ENCODE assay signal across 1 cellular context in genomic region chr4:26368685-26369084, GRCh38.
TF ChIP-seq lines count a peak whose summit lies in the region.

No MANE protein-coding gene starts in this region.

TF ChIP-seq in GM23338, 12 proteins besides CTCF, POLR2A, EP300 and RAD21:
- TF ChIP-seq EZH2 (IDR thresholded peaks at IDR 0.05; ENCODE audit: low read depth, unreplicated experiment) (no peak), ZNF462 (CRISPR knock-in tag; IDR thresholded peaks at IDR 0.05) (no peak), POLR2AphosphoS5 (IDR thresholded peaks at IDR 0.05; ENCODE audit: low read depth) (no peak), CREB1 (CRISPR knock-in tag; IDR thresholded peaks at IDR 0.05; ENCODE audit: low read depth) (no peak)
